In the genomic region with DNA sequence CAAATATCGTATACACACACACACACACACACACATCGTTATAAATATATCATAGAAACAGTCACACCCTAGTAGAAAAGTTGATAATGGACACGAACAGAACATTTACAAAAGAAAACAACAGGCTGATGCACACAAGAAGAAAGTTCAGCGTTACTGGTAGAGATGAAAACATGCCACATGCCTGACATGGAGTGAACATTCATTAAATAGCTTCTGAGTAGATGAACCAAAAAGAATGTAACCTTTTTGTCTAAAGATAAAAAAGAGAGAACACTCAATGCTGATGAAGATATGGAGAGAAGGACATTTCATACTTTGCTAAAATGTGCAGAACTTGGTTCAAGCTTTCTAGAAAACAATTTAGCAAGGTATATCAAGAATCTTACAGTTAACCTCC, we compare ENCODE assay signal across 15 cellular contexts.
DNase-seq lines count a peak whose midpoint lies in the region; ATAC-seq and TF ChIP-seq lines count a peak whose summit lies in the region.
"Had no signal": no experiment of that assay in that cellular context is flagged by ENCODE, and none has a peak within 500 bp of the region (broad histone marks: within the 10 kb centered on the region; RNA-seq: fewer than 3 reads in every experiment).

No MANE protein-coding gene starts in this region.

- H3F3A ChIP-seq in PC-3 (ENCODE audit: low read length, unreplicated experiment) (peaks cover 64% of the 10 kb centered on the region), smooth muscle cell (ENCODE audit: low read depth) (peaks cover 49% of the 10 kb centered on the region)

- peaks cover 62% of the 10 kb centered on the region for H3K36me3 ChIP-seq in PC-3 (ENCODE audit: low read depth, low read length)
- peaks cover 14% of the 10 kb centered on the region for H3K36me3 ChIP-seq in mammary epithelial cell (ENCODE audit: insufficient read depth, low read length)
- no peaks in the 10 kb centered on the region for H3K36me3 ChIP-seq in smooth muscle cell (ENCODE audit: low read depth)

- H3K79me2 ChIP-seq in PC-3 (ENCODE audit: low read length) (peaks cover 97% of the 10 kb centered on the region), mammary epithelial cell (ENCODE audit: insufficient read depth, low read length) (peaks cover 92% of the 10 kb centered on the region), smooth muscle cell (ENCODE audit: low read depth) (peaks cover 61% of the 10 kb centered on the region)

- peak overlapping the region; percentile 15 for H3K27ac Mint-ChIP-seq in activated naive CD4-positive, alpha-beta T cell treated with anti-CD3 and anti-CD28 coated beads, Interleukin-2, amount 50 U/mL, for 24 hours

- ATAC-seq in PC-3, result no peak
- ATAC-seq in GM21367 (IDR thresholded peaks at IDR 0.05; ENCODE audit: unreplicated experiment), result no peak
- ATAC-seq in HG03045 (IDR thresholded peaks at IDR 0.05; ENCODE audit: unreplicated experiment), result no peak
- ATAC-seq: effector memory CD8-positive, alpha-beta T cell; heart left ventricle had no signal

- H3K4me3 ChIP-seq in PC-3 (ENCODE audit: low read length) (peak overlapping the region; percentile 61), mammary epithelial cell (replicated peaks in 1 of 3; ENCODE audit: insufficient read depth in 1 of 3, low read depth in 2 of 3, low read length in 3 of 3) (no peak overlapping the region), smooth muscle cell (no peak overlapping the region)
- H3K4me3 ChIP-seq: BLaER1 treated with 17β-estradiol and CSF1 and Interleukin-3, amounts not matched to agents 10 nM and 100 nM; heart left ventricle had no signal

- no peaks in the 10 kb centered on the region for H3K27me3 ChIP-seq in PC-3 (ENCODE audit: low read length)
- no peaks in the 10 kb centered on the region for H3K27me3 ChIP-seq in mammary epithelial cell (ENCODE audit: insufficient read depth, low read length)
- H3K27me3 ChIP-seq in smooth muscle cell (ENCODE audit: low read depth), result no peaks in the 10 kb centered on the region
- H3K27me3 ChIP-seq: BLaER1 treated with 17β-estradiol and CSF1 and Interleukin-3, amounts not matched to agents 10 nM and 100 nM; heart left ventricle had no signal

- intact Hi-C loops in PC-3 (cut with micrococcal nuclease) (no loop called here), mammary epithelial cell (cut with micrococcal nuclease) (no loop called here)

- no peak for DNase-seq in activated naive CD4-positive, alpha-beta T cell (lab: John Stamatoyannopoulos, UW)
- peak; percentile 10 for DNase-seq in PC-3
- no peak for DNase-seq in mammary epithelial cell
- no peak for DNase-seq in smooth muscle cell (lab: John Stamatoyannopoulos, UW; ENCODE audit: unreplicated experiment)
- DNase-seq in putamen (ENCODE audit: low spot score), result no peak
- DNase-seq: aorta; effector memory CD8-positive, alpha-beta T cell; heart left ventricle; NCI-H1417 treated with DMSO at 0.1 percent for 48 hours; RPMI8226; T1000 had no signal

- H3K4me2 ChIP-seq in PC-3 (ENCODE audit: low read length) (peak overlapping the region; percentile 81), mammary epithelial cell (ENCODE audit: insufficient read depth, low read depth, low read length) (peak overlapping the region; percentile 29), smooth muscle cell (peak overlapping the region; percentile 19)

- no peaks in the 10 kb centered on the region for H3K9me3 Mint-ChIP-seq in activated naive CD4-positive, alpha-beta T cell treated with anti-CD3 and anti-CD28 coated beads, Interleukin-2, amount 50 U/mL, for 24 hours
- H3K9me3 Mint-ChIP-seq: effector memory CD8-positive, alpha-beta T cell had no signal

- CTCF ChIA-PET in PC-3 (lab: Charles Lee), result no interaction called here
- CTCF ChIA-PET in mammary epithelial cell (lab: Charles Lee; ENCODE audit: low non-redundant PET), result interaction anchor here (0.6 kb wide), 1 partner anchor 74 kb away, joined by 7 read pairs; no protein-coding TSS in a partner anchor

- TF ChIP-seq CTCF in PC-3 (conservative IDR thresholded peaks at IDR 0.05; ENCODE audit: low read depth, low read length), result no peak
- TF ChIP-seq CTCF in mammary epithelial cell (conservative IDR thresholded peaks at IDR 0.05 in 1 of 2, IDR thresholded peaks at IDR 0.05 in 1 of 2; ENCODE audit: extremely low read depth in 1 of 2, insufficient read depth in 1 of 2, low read depth in 1 of 2, low read length in 2 of 2), result no peak
- no peak for TF ChIP-seq CTCF in smooth muscle cell (IDR thresholded peaks at IDR 0.05; ENCODE audit: borderline replicate concordance, insufficient read depth, poor library complexity, severe bottlenecking)

- POLR2A ChIA-PET in PC-3 (lab: Charles Lee; ENCODE audit: unreplicated experiment), result no interaction called here

- WGBS in mammary epithelial cell (ENCODE audit: low coverage, missing lambda C conversion rate), result 98% methylated on average over 4 of the region's 4 CpGs
- WGBS in smooth muscle cell (ENCODE audit: low lambda C conversion rate), result 88% methylated on average over 4 of the region's 4 CpGs

- H3K27ac ChIP-seq in PC-3 (ENCODE audit: low read length), result peak overlapping the region; percentile 54
- H3K27ac ChIP-seq in mammary epithelial cell (ENCODE audit: insufficient read depth, low read depth, low read length), result no peak overlapping the region
- peak overlapping the region; percentile 99 for H3K27ac ChIP-seq in smooth muscle cell (ENCODE audit: low read depth)
- H3K27ac ChIP-seq: BLaER1 treated with 17β-estradiol and CSF1 and Interleukin-3, amounts not matched to agents 10 nM and 100 nM had no signal

- peaks cover 64% of the 10 kb centered on the region for H3K4me1 ChIP-seq in PC-3 (ENCODE audit: insufficient read depth, low read length)
- peaks cover 57% of the 10 kb centered on the region for H3K4me1 ChIP-seq in mammary epithelial cell (ENCODE audit: insufficient read depth, low read length)
- peaks cover 35% of the 10 kb centered on the region for H3K4me1 ChIP-seq in smooth muscle cell (ENCODE audit: low read depth)

- in situ Hi-C loops in mammary epithelial cell (cut with MboI; ENCODE audit: low sequenced_read_pairs in 2 of 2), result no loop called here

- BruUV-seq in PC-3 (replicated peaks; lab: Mats Ljungman, UMichigan) (no TSS peak), mammary epithelial cell (replicated peaks; lab: Mats Ljungman, UMichigan) (no TSS peak)

- H2AFZ ChIP-seq in PC-3 (ENCODE audit: low read length) (no peak overlapping the region), mammary epithelial cell (ENCODE audit: low read depth, low read length) (no peak overlapping the region), smooth muscle cell (ENCODE audit: low read depth) (no peak overlapping the region)

- no peaks in the 10 kb centered on the region for H3K27me3 Mint-ChIP-seq in activated naive CD4-positive, alpha-beta T cell treated with anti-CD3 and anti-CD28 coated beads, Interleukin-2, amount 50 U/mL, for 24 hours
- H3K27me3 Mint-ChIP-seq: effector memory CD8-positive, alpha-beta T cell had no signal

- dilution Hi-C loops in mammary epithelial cell (cut with HindIII; ENCODE audit: low sequenced_read_pairs), result no loop called here

- peak overlapping the region; percentile 38 for H3K4me3 Mint-ChIP-seq in activated naive CD4-positive, alpha-beta T cell treated with anti-CD3 and anti-CD28 coated beads, Interleukin-2, amount 50 U/mL, for 24 hours

- peaks cover 47% of the 10 kb centered on the region for H3K36me3 Mint-ChIP-seq in activated naive CD4-positive, alpha-beta T cell treated with anti-CD3 and anti-CD28 coated beads, Interleukin-2, amount 50 U/mL, for 24 hours

- H4K20me1 ChIP-seq in PC-3 (ENCODE audit: low read length) (peaks cover 41% of the 10 kb centered on the region), mammary epithelial cell (ENCODE audit: insufficient read depth, low read length) (no peaks in the 10 kb centered on the region), smooth muscle cell (ENCODE audit: low read depth) (peaks cover 4% of the 10 kb centered on the region)

- H3K9me2 ChIP-seq in PC-3 (replicated peaks; ENCODE audit: low read length), result no peaks in the 10 kb centered on the region

- peak overlapping the region; percentile 33 for H3K9ac ChIP-seq in PC-3 (ENCODE audit: low read length)
- no peak overlapping the region for H3K9ac ChIP-seq in mammary epithelial cell (ENCODE audit: insufficient read depth, low read length)
- no peak overlapping the region for H3K9ac ChIP-seq in smooth muscle cell (ENCODE audit: low read depth)
- H3K9ac ChIP-seq: BLaER1 treated with 17β-estradiol and CSF1 and Interleukin-3, amounts not matched to agents 10 nM and 100 nM had no signal

- H3K4me1 Mint-ChIP-seq in activated naive CD4-positive, alpha-beta T cell treated with anti-CD3 and anti-CD28 coated beads, Interleukin-2, amount 50 U/mL, for 24 hours, result peaks cover 88% of the 10 kb centered on the region

- H3K9me3 ChIP-seq in PC-3 (ENCODE audit: low read length), result no peaks in the 10 kb centered on the region
- H3K9me3 ChIP-seq in mammary epithelial cell (replicated peaks; ENCODE audit: insufficient read depth, low read length), result no peaks in the 10 kb centered on the region
- no peaks in the 10 kb centered on the region for H3K9me3 ChIP-seq in smooth muscle cell (replicated peaks; ENCODE audit: low read depth)
- H3K9me3 ChIP-seq: BLaER1 treated with 17β-estradiol and CSF1 and Interleukin-3, amounts not matched to agents 10 nM and 100 nM; heart left ventricle had no signal

Comparison
In these comparisons a context has a peak if more than half of its experiments do, and no peak if none do; other contexts are left out.
1. H3K4me2 ChIP-seq: peak in every context shown above with its lines; median percentile 81 in PC-3; 29 in mammary epithelial cell; 19 in smooth muscle cell.